18 cellular contexts compared by ENCODE assay signal in genomic region chr22:36463783-36464184, GRCh38. TPM values are rescaled to one million over a fixed set of nuclear protein-coding genes. Genes with fewer than 3 reads are reported as not detected.
DNase-seq lines count a peak whose midpoint lies in the region; ATAC-seq and TF ChIP-seq lines count a peak whose summit lies in the region.
"Had no signal": no experiment of that assay in that cellular context is flagged by ENCODE, and none has a peak within 500 bp of the region (broad histone marks: within the 10 kb centered on the region; RNA-seq: fewer than 3 reads in every experiment).

No MANE protein-coding gene starts in this region.

- H3K9me3 ChIP-seq in RWPE2 (ENCODE audit: severe bottlenecking) (no peaks in the 10 kb centered on the region), muscle layer of colon (ENCODE audit: low read length) (no peaks in the 10 kb centered on the region), suprapubic skin (no peaks in the 10 kb centered on the region)

- no peak for DNase-seq in RWPE2 (ENCODE audit: low spot score)
- DNase-seq in suprapubic skin (ENCODE audit: low spot score in 2 of 2), result no peak
- DNase-seq in GM13976 (ENCODE audit: low spot score), result no peak
- DNase-seq in SKM-1 treated with dmso at 0.1 percent for 144 hours (lab: John Stamatoyannopoulos, UW; ENCODE audit: unreplicated experiment), result no peak
- no peak for DNase-seq in GOT3 (lab: John Stamatoyannopoulos, UW)
- DNase-seq: activated CD4-positive, CD25-positive, alpha-beta regulatory T cell; activated naive CD4-positive, alpha-beta T cell treated with anti-CD3 and anti-CD28 coated beads, Interleukin-2, amount 10 ng/mL, durations not matched to agents 7 days and 5 days; DMS153; KG1; kidney glomerular epithelial cell; naive thymus-derived CD8-positive, alpha-beta T cell; small intestine; T-cell had no signal

- no peak for TF ChIP-seq EP300 in suprapubic skin (IDR thresholded peaks at IDR 0.05)

- H3K9ac ChIP-seq in muscle layer of colon (ENCODE audit: low read length), result no peak overlapping the region

- H3K27me3 ChIP-seq in RWPE2 (ENCODE audit: insufficient read depth, poor library complexity, severe bottlenecking), result no peaks in the 10 kb centered on the region
- no peaks in the 10 kb centered on the region for H3K27me3 ChIP-seq in muscle layer of colon (ENCODE audit: control insufficient read depth in 1 of 2, insufficient read depth in 2 of 2, low read length in 2 of 2)
- no peaks in the 10 kb centered on the region for H3K27me3 ChIP-seq in suprapubic skin

- H3K4me1 ChIP-seq in RWPE2 (ENCODE audit: insufficient read depth, poor library complexity, severe bottlenecking), result peaks cover 56% of the 10 kb centered on the region
- peaks cover 49% of the 10 kb centered on the region for H3K4me1 ChIP-seq in muscle layer of colon (ENCODE audit: insufficient read depth, low read length)
- H3K4me1 ChIP-seq in suprapubic skin, result peaks cover 49% of the 10 kb centered on the region

- in situ Hi-C loops in GM13976 (cut with MboI; ENCODE audit: low sequenced_read_pairs, unreplicated experiment), result no loop called here

- no peak overlapping the region for H3K4me3 ChIP-seq in RWPE2 (ENCODE audit: severe bottlenecking)
- no peak overlapping the region for H3K4me3 ChIP-seq in muscle layer of colon (ENCODE audit: low read depth in 1 of 2, low read length in 2 of 2)
- no peak overlapping the region for H3K4me3 ChIP-seq in suprapubic skin

- ATAC-seq in RWPE2 (ENCODE audit: low read depth) (no peak), esophagus mucosa (peak; percentile 2), GM19467 (IDR thresholded peaks at IDR 0.05; ENCODE audit: unreplicated experiment) (no peak)
- ATAC-seq: HCT116; naive thymus-derived CD8-positive, alpha-beta T cell; T-cell had no signal

- peak overlapping the region; percentile 91 for H3K27ac ChIP-seq in RWPE2 (ENCODE audit: poor library complexity, severe bottlenecking)
- H3K27ac ChIP-seq in muscle layer of colon (ENCODE audit: low read depth, low read length), result peak overlapping the region; percentile 50
- peak overlapping the region; percentile 80 for H3K27ac ChIP-seq in suprapubic skin
- H3K27ac ChIP-seq: epithelial cell of prostate had no signal

- TF ChIP-seq POLR2A in suprapubic skin (IDR thresholded peaks at IDR 0.05), result no peak

- WGBS in suprapubic skin, result 81% methylated on average over 7 of the region's 17 CpGs

- H3K36me3 ChIP-seq in RWPE2 (ENCODE audit: low read depth) (peaks cover 3% of the 10 kb centered on the region), muscle layer of colon (ENCODE audit: insufficient read depth, low read length) (no peaks in the 10 kb centered on the region), suprapubic skin (peaks cover 9% of the 10 kb centered on the region)

- TF ChIP-seq CTCF in RWPE2 (IDR thresholded peaks at IDR 0.05; ENCODE audit: poor library complexity, severe bottlenecking) (no peak), suprapubic skin (IDR thresholded peaks at IDR 0.05) (no peak), GM13976 (IDR thresholded peaks at IDR 0.05; ENCODE audit: borderline replicate concordance, control extremely low read depth, extremely low read depth, insufficient read depth, missing control alignments) (no peak)

RNA-seq across cellular contexts. Expression of gene TXN2, which starts 17.7 kb away (rescaled TPM):
- total RNA-seq in esophagus mucosa (103 TPM), suprapubic skin (10 to 100 TPM; 50.7 to 73.5 (median 61.3) TPM)

RNA-seq across cellular contexts. Expression of gene FOXRED2, which starts 43.1 kb away (rescaled TPM):
- total RNA-seq in esophagus mucosa (8.7 TPM), suprapubic skin (10 to 100 TPM; 11.4 to 20.9 (median 14.0) TPM)
